15 cellular contexts compared by ENCODE assay signal in the genomic region with DNA sequence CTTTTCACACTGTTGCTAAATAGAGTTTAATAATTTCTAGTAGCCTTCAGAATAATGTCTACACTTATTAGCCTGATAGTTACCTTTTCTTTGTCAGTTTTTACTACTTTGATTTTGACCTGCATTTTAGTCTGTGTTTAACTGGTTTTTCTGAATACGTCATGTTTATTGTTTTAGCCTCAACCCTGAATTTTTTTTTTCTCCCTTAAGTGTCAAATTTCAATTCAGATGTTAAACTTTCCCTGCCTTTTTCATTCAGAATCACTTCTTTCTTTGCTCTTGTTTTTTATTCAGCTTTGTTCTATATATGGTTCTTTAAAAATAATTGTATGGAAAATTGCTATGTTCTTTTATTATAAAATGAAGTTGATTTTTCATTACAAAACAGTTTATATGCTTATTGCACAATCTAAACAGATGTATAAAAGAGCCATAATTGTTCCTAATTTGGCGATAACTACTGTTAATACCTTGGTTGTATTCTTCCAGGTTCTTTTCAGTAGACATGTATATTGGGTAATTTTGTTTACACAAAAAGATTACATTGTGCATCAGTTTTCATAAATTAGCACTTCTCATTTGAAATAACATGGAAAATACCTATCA.
"Had no signal": no experiment of that assay in that cellular context is flagged by ENCODE, and none has a peak within 500 bp of the region (broad histone marks: within the 10 kb centered on the region; RNA-seq: fewer than 3 reads in every experiment).

No MANE protein-coding gene starts in this region.

- H3K27me3 ChIP-seq: breast epithelium, dorsolateral prefrontal cortex, esophagus muscularis mucosa, ovary, testis had no signal

- H3K27me3 Mint-ChIP-seq: activated CD4-positive, alpha-beta memory T cell treated with anti-CD3 and anti-CD28 coated beads, Interleukin-2, amount 10 ng/mL, durations not matched to agents 7 days and 5 days; activated naive CD8-positive, alpha-beta T cell; stimulated activated naive CD8-positive, alpha-beta T cell treated with anti-CD3 and anti-CD28 coated beads, Interleukin-15, amount 100 ng/mL, for 72 hours had no signal

- ATAC-seq: stimulated activated naive CD8-positive, alpha-beta T cell treated with anti-CD3 and anti-CD28 coated beads, Interleukin-15, amount 100 ng/mL, for 72 hours had no signal

- DNase-seq: activated CD4-positive, alpha-beta memory T cell treated with anti-CD3 and anti-CD28 coated beads, Interleukin-2, amount 10 ng/mL, durations not matched to agents 7 days and 5 days; activated gamma-delta T cell; activated T-cell treated with anti-CD3 and anti-CD28 coated beads, Interleukin-2, amount 50 U/mL, for 48 hours; dorsolateral prefrontal cortex; foreskin fibroblast; head of caudate nucleus; mesendoderm; ovary; stimulated activated CD4-positive, alpha-beta T cell treated with anti-CD3 and anti-CD28 coated beads, Interleukin-4, amount 100 ng/mL, for 24 hours; stimulated activated naive CD8-positive, alpha-beta T cell treated with anti-CD3 and anti-CD28 coated beads, Interleukin-15, amount 100 ng/mL, for 72 hours; T-helper 9 cell; testis had no signal

- H3K36me3 ChIP-seq: breast epithelium, esophagus muscularis mucosa, ovary had no signal

- H3K9me3 ChIP-seq: breast epithelium, esophagus muscularis mucosa, ovary, testis had no signal

- H3K4me3 Mint-ChIP-seq: activated CD4-positive, alpha-beta memory T cell treated with anti-CD3 and anti-CD28 coated beads, Interleukin-2, amount 10 ng/mL, durations not matched to agents 7 days and 5 days; activated naive CD8-positive, alpha-beta T cell; stimulated activated naive CD8-positive, alpha-beta T cell treated with anti-CD3 and anti-CD28 coated beads, Interleukin-15, amount 100 ng/mL, for 72 hours had no signal

- H3K4me1 ChIP-seq: breast epithelium, testis had no signal

- H3K9me3 Mint-ChIP-seq: activated CD4-positive, alpha-beta memory T cell treated with anti-CD3 and anti-CD28 coated beads, Interleukin-2, amount 10 ng/mL, durations not matched to agents 7 days and 5 days; stimulated activated naive CD8-positive, alpha-beta T cell treated with anti-CD3 and anti-CD28 coated beads, Interleukin-15, amount 100 ng/mL, for 72 hours had no signal

- H3K4me3 ChIP-seq: breast epithelium, dorsolateral prefrontal cortex, esophagus muscularis mucosa, ovary, testis had no signal

- H3K27ac ChIP-seq: breast epithelium, dorsolateral prefrontal cortex, esophagus muscularis mucosa, ovary, testis had no signal

- H3K27ac Mint-ChIP-seq: activated CD4-positive, alpha-beta memory T cell treated with anti-CD3 and anti-CD28 coated beads, Interleukin-2, amount 10 ng/mL, durations not matched to agents 7 days and 5 days; activated naive CD8-positive, alpha-beta T cell had no signal
